In the genomic region with DNA sequence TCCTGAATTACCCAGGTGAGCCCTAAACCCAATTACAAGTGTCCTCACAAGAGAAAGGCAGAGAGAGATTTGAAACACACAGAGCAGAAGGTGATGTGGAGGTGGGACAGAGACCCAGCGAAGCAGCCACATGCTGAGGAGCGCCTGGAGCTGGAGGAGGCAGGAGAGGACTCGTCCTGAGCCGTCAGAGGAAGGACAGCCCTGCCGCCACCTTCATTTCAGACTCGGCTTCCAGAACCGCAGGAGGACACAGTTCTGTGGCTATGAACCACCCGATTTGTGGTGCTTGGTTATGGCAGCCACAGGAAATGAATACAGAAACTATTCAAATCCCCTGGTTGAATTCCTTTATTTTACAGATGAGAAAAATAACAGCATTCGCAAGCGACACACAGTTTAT, we compare ENCODE assay signal across 10 cellular contexts. TPM values are rescaled to one million over a fixed set of nuclear protein-coding genes. Genes with fewer than 3 reads are reported as not detected.
DNase-seq lines count a peak whose midpoint lies in the region; ATAC-seq, FAIRE-seq and TF ChIP-seq lines count a peak whose summit lies in the region.
"Had no signal": no experiment of that assay in that cellular context is flagged by ENCODE, and none has a peak within 500 bp of the region (broad histone marks: within the 10 kb centered on the region; RNA-seq: fewer than 3 reads in every experiment).

No MANE protein-coding gene starts in this region.

- WGBS in K562 (ENCODE audit: insufficient coverage, low coverage, missing lambda C conversion rate) = 2% methylated on average over 10 of the region's 10 CpGs
- WGBS in spleen, 5 donors = 51 to 64% (median 58%) methylated on average over 10 of the region's 10 CpGs
- WGBS in GM23248 (ENCODE audit: low coverage in 1 of 2, low lambda C conversion rate in 2 of 2, missing lambda C conversion rate in 2 of 2), 2 experiments = 72 to 80% methylated on average over 10 of the region's 10 CpGs

- TF ChIP-seq RAD21 in K562 (CRISPR knock-in tag; conservative IDR thresholded peaks at IDR 0.05 in 1 of 2, IDR thresholded peaks at IDR 0.05 in 1 of 2) = no peak

- no TSS peak for BruUV-seq in K562 (replicated peaks; lab: Mats Ljungman, UMichigan)

- peak; percentile 25 for ATAC-seq in GM19438 (IDR thresholded peaks at IDR 0.05; ENCODE audit: low read depth, unreplicated experiment)
- peak; percentile 31 for ATAC-seq in HG03432 (IDR thresholded peaks at IDR 0.05; ENCODE audit: unreplicated experiment)
- peak; percentile 41; the same call in 1 of the 3 replicates for ATAC-seq in K562
- no peak for ATAC-seq in WTC11
- no peak for ATAC-seq in HG03378 (IDR thresholded peaks at IDR 0.05; ENCODE audit: unreplicated experiment)
- ATAC-seq: HCT116, PC-3 had no signal

- no peaks in the 10 kb centered on the region for H3K9me2 ChIP-seq in GM23248 (ENCODE audit: insufficient read depth)

- no peaks in the 10 kb centered on the region for H3K9me3 Mint-ChIP-seq in WTC11

- H3K4me3 Mint-ChIP-seq in WTC11 = no peak overlapping the region

- no peaks in the 10 kb centered on the region for H3F3A ChIP-seq in GM23248 (ENCODE audit: insufficient read depth)

- H3K36me3 Mint-ChIP-seq in WTC11 = no peaks in the 10 kb centered on the region

- in situ Hi-C loops in K562 (cut with MboI) (no loop called here), GM23248 (cut with MboI) (no loop called here)

- no peak for TF ChIP-seq POLR2A in K562 (conservative IDR thresholded peaks at IDR 0.05)
- no peak for TF ChIP-seq POLR2A in spleen (IDR thresholded peaks at IDR 0.05)

- no peaks in the 10 kb centered on the region for H3K36me3 ChIP-seq in K562 (ENCODE audit: control insufficient read depth, insufficient read depth, low read length)
- H3K36me3 ChIP-seq in spleen = no peaks in the 10 kb centered on the region
- H3K36me3 ChIP-seq in GM23248 (ENCODE audit: low read depth) = no peaks in the 10 kb centered on the region

- no peak overlapping the region for H3K27ac ChIP-seq in K562 (ENCODE audit: extremely low read depth, low read depth, low read length)
- peak overlapping the region; percentile 51 to 78 (median 66) for H3K27ac ChIP-seq in spleen
- no peak overlapping the region for H3K27ac ChIP-seq in GM23248

- H3K27me3 ChIP-seq in K562 (ENCODE audit: control insufficient read depth in 2 of 2, insufficient read depth in 2 of 2, low read length in 2 of 2) = peaks cover 44 to 62% of the 10 kb centered on the region in 2 experiments
- no peaks in the 10 kb centered on the region for H3K27me3 ChIP-seq in spleen (replicated peaks in 1 of 7)
- no peaks in the 10 kb centered on the region; the same call in 1 of the 2 replicates for H3K27me3 ChIP-seq in GM23248 (replicated peaks; ENCODE audit: insufficient read depth)

- H3K4me3 ChIP-seq in K562 (no peak overlapping the region), spleen (peak overlapping the region in 3 of 8 donors; percentile 7 to 51 (median 20)), GM23248 (no peak overlapping the region)

- H2AFZ ChIP-seq in K562 (ENCODE audit: low read depth, low read length) = peak overlapping the region; percentile 51; the same call in 1 of the 2 replicates
- no peak overlapping the region for H2AFZ ChIP-seq in GM23248

- no peak for TF ChIP-seq CTCF in K562 (IDR thresholded peaks at IDR 0.05 in 2 of 3, conservative IDR thresholded peaks at IDR 0.05 in 1 of 3; ENCODE audit: insufficient read depth in 2 of 3, low read depth in 1 of 3, low read length in 3 of 3)
- no peak for TF ChIP-seq CTCF in spleen (IDR thresholded peaks at IDR 0.05 in 8 of 11, conservative IDR thresholded peaks at IDR 0.05 in 3 of 11)
- TF ChIP-seq CTCF in WTC11 (IDR thresholded peaks at IDR 0.05) = no peak

- H3K79me2 ChIP-seq in K562 (ENCODE audit: control insufficient read depth, insufficient read depth, low read length) (no peaks in the 10 kb centered on the region), GM23248 (ENCODE audit: insufficient read depth) (no peaks in the 10 kb centered on the region)

- no peak overlapping the region for H3K27ac Mint-ChIP-seq in WTC11

- H4K20me1 ChIP-seq in K562 (replicated peaks; ENCODE audit: control insufficient read depth, insufficient read depth, low read length) (0 out of 2 replicates have a peak, but pooled peaks cover 5% of the 10 kb centered on the region), GM23248 (ENCODE audit: insufficient read depth) (no peaks in the 10 kb centered on the region)

- H3K9me3 ChIP-seq in K562 (replicated peaks; ENCODE audit: control insufficient read depth, insufficient read depth, low read depth, low read length) (no peaks in the 10 kb centered on the region), spleen (no peaks in the 10 kb centered on the region), GM23248 (ENCODE audit: low read depth) (no peaks in the 10 kb centered on the region)

- POLR2A ChIA-PET in K562 (lab: Yijun Ruan, JAX) = interaction anchor here (0.7 kb wide), 1 partner anchor 26 kb away, joined by 4 read pairs; no protein-coding TSS in a partner anchor
- POLR2A ChIA-PET in WTC11 (lab: Charles Lee) = interaction anchor here (1.6 kb wide), 1 partner anchor 26 kb away, joined by 4 read pairs; no protein-coding TSS in a partner anchor

- CTCF ChIA-PET in K562 (lab: Yijun Ruan, JAX; ENCODE audit: low intra/inter-chr PET ratio) (no interaction called here), WTC11 (lab: Charles Lee) (interaction anchor here (1.8 to 2.6 kb wide), 3 partner anchors 13 to 101 kb away, joined by 4 to 19 read pairs (median 9); a partner anchor contains a TSS)

- no peak for TF ChIP-seq EP300 in K562 (IDR thresholded peaks at IDR 0.05; ENCODE audit: low read length)

- H3K27me3 Mint-ChIP-seq in WTC11 (ENCODE audit: low read depth) = no peaks in the 10 kb centered on the region

- H3K9ac ChIP-seq in K562 (ENCODE audit: insufficient read depth in 1 of 2, low read depth in 2 of 2, low read length in 2 of 2) = peak overlapping the region in 1 of 2 experiments; percentile 43; a peak in 1 of 4 replicates
- no peak overlapping the region for H3K9ac ChIP-seq in GM23248

- no peaks in the 10 kb centered on the region for H3K4me1 ChIP-seq in K562 (replicated peaks in 1 of 2; ENCODE audit: control insufficient read depth in 2 of 2, insufficient read depth in 2 of 2, low read length in 2 of 2)
- peaks cover 0 to 26% (median 12%) of the 10 kb centered on the region in 6 donors for H3K4me1 ChIP-seq in spleen
- no peaks in the 10 kb centered on the region for H3K4me1 ChIP-seq in GM23248 (ENCODE audit: insufficient read depth)

- DNase-seq in K562 (ENCODE audit: extremely low read depth in 1 of 4, low spot score in 3 of 4) (no peak), spleen (peak; percentile 80), WTC11 (ENCODE audit: low spot score) (no peak), GM23248 (no peak)
- DNase-seq: PC-3 had no signal

- H3K9me1 ChIP-seq in K562 (ENCODE audit: control insufficient read depth, insufficient read depth, low read length) = no peaks in the 10 kb centered on the region

- H3K4me2 ChIP-seq in K562 (ENCODE audit: insufficient read depth, low read length) (peak overlapping the region; percentile 32; the same call in 1 of the 2 replicates), GM23248 (ENCODE audit: unreplicated experiment) (no peak overlapping the region)

- peaks cover 21% of the 10 kb centered on the region for H3K4me1 Mint-ChIP-seq in WTC11

- no peak for FAIRE-seq in K562 (lab: Jason Lieb, UNC)

- intact Hi-C loops in K562 (cut with micrococcal nuclease) (no loop called here), spleen (cut with DNase I; ENCODE audit: low total_unique reads) (no loop called here)

TF ChIP-seq in K562, 482 proteins besides CTCF, POLR2A, EP300 and RAD21 (continues in another document):
- TF ChIP-seq ATF1 (CRISPR knock-in tag; IDR thresholded peaks at IDR 0.05) (no peak), ATF1 (tag; IDR thresholded peaks at IDR 0.05) (no peak)

TF ChIP-seq in WTC11, 78 proteins besides CTCF, POLR2A, EP300 and RAD21 (continues in another document):
- TF ChIP-seq, protein P1, sequence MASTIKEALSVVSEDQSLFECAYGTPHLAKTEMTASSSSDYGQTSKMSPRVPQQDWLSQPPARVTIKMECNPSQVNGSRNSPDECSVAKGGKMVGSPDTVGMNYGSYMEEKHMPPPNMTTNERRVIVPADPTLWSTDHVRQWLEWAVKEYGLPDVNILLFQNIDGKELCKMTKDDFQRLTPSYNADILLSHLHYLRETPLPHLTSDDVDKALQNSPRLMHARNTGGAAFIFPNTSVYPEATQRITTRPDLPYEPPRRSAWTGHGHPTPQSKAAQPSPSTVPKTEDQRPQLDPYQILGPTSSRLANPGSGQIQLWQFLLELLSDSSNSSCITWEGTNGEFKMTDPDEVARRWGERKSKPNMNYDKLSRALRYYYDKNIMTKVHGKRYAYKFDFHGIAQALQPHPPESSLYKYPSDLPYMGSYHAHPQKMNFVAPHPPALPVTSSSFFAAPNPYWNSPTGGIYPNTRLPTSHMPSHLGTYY (CRISPR knock-in tag; IDR thresholded peaks at IDR 0.05) = no peak
- TF ChIP-seq ZNF263 (CRISPR knock-in tag; IDR thresholded peaks at IDR 0.05; ENCODE audit: low read depth) (no peak), EMX1 (CRISPR knock-in tag; IDR thresholded peaks at IDR 0.05) (no peak)
- TF ChIP-seq, protein P2, sequence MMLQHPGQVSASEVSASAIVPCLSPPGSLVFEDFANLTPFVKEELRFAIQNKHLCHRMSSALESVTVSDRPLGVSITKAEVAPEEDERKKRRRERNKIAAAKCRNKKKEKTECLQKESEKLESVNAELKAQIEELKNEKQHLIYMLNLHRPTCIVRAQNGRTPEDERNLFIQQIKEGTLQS (CRISPR knock-in tag; conservative IDR thresholded peaks at IDR 0.05) = no peak

RNA-seq across cellular contexts. Expression of a gene that starts 16.4 kb away (rescaled TPM):
- not detected in 2 replicates for total RNA-seq in K562 (2011; cell fraction: chromatin; rRNA removed; ENCODE audit: low replicate concordance)
- total RNA-seq in K562 (2011; cell fraction: nucleolus; rRNA removed) = not detected in 2 replicates
- total RNA-seq in K562 (2011; cell fraction: nucleoplasm; rRNA removed) = not detected in 2 replicates
- total RNA-seq in K562 (2014; rRNA removed) (not detected in 2 replicates), K562 (2014; rRNA removed; fragmentation: Illumina TruSeq; extraction: Trizol) (not detected in 2 replicates), K562 (2015; rRNA removed; fragmentation: Illumina TruSeq; extraction: Trizol) (not detected in 2 replicates), K562 (2021) (0.24 and 0.58 TPM in 2 replicates), spleen (10 to 100 TPM in 6 of 7 donors, 1 to 10 TPM in 1; 9.4 to 22.3 (median 14.1) TPM), WTC11 (2021) (5.7 to 6.4 TPM (median 5.8 TPM) in 3 replicates)
- polyA plus RNA-seq in K562 (2011; rRNA removed) (not detected in 2 replicates), K562 (2014; fragmentation: Illumina TruSeq; extraction: Trizol) (not detected in 2 replicates), K562 (2014; fragmentation: Nextera tagmentation; extraction: Ambion mirVana) (not detected), K562 (2014; rRNA removed) (not detected in 2 replicates), spleen (10 to 100 TPM in 1 of 3 donors, 1 to 10 TPM in 2; 7.9 to 57.4 (median 9.8) TPM), GM23248 (2016; fragmentation: Nextera tagmentation; extraction: Ambion mirVana) (not detected in 2 replicates)
- not detected in 2 replicates for polyA plus RNA-seq in K562 (2011; cell fraction: cytosol; rRNA removed)
- polyA plus RNA-seq in K562 (2011; cell fraction: nucleus; rRNA removed) = not detected in 2 replicates
- polyA plus RNA-seq in K562 (2012) = not detected in 2 replicates
- polyA minus RNA-seq in K562 (2011; rRNA and poly(A)+ RNA removed) = not detected in 2 replicates
- not detected in 2 replicates for polyA minus RNA-seq in K562 (2011; cell fraction: cytosol; rRNA and poly(A)+ RNA removed)
- not detected in 2 replicates for polyA minus RNA-seq in K562 (2011; cell fraction: nucleus; rRNA and poly(A)+ RNA removed)
- not detected in 2 replicates for total RNA-seq in GM23248 (2014; rRNA removed; shearing (Covaris generic))
- total RNA-seq: LHCN-M2 had no signal

Comparison
In these comparisons a context has a peak if more than half of its experiments do, and no peak if none do; other contexts are left out.
1. ATAC-seq: peak in GM19438 (single experiment), HG03432 (single experiment) and K562 (single experiment); none in WTC11 (single experiment) and HG03378 (single experiment).
2. H3K27ac ChIP-seq: peak in spleen (8 of 8); none in K562 (single experiment) and GM23248 (single experiment).